In genomic region chr17:1490643-1491405, GRCh38 we compare ENCODE assay signal across 8 cellular contexts. TPM values are rescaled to one million over a fixed set of nuclear protein-coding genes. Genes with fewer than 3 reads are reported as not detected.
DNase-seq lines count a peak whose midpoint lies in the region; ATAC-seq and TF ChIP-seq lines count a peak whose summit lies in the region.

No MANE protein-coding gene starts in this region.

- H3K27ac ChIP-seq in effector memory CD4-positive, alpha-beta T cell (ENCODE audit: insufficient read depth, low read length, poor library complexity, severe bottlenecking): peak overlapping the region; percentile 71

- DNase-seq in GM13976 (ENCODE audit: low spot score) (peak; percentile 93), NCI-H345 (lab: John Stamatoyannopoulos, UW) (peak; percentile 38), mesenteric fat pad (ENCODE audit: low spot score) (peak; percentile 92)
- peak; percentile 55 to 56 for DNase-seq in activated CD4-positive, alpha-beta T cell treated with anti-CD3 and anti-CD28 coated beads, Interleukin-2, amount 50 U/mL, for 4 hours
- DNase-seq in effector memory CD4-positive, alpha-beta T cell: peak; percentile 34 to 48 (median 41)
- DNase-seq in stimulated activated naive CD4-positive, alpha-beta T cell (lab: John Stamatoyannopoulos, UW): peak; percentile 18 to 51 (median 37)

- H3K36me3 ChIP-seq in effector memory CD4-positive, alpha-beta T cell (ENCODE audit: control insufficient read depth, insufficient read depth, low read length): peaks cover 2% of the 10 kb centered on the region

- no peak for TF ChIP-seq CTCF in GM13976 (IDR thresholded peaks at IDR 0.05; ENCODE audit: borderline replicate concordance, control extremely low read depth, extremely low read depth, insufficient read depth, missing control alignments)

- peaks cover 49% of the 10 kb centered on the region for H3K4me1 ChIP-seq in effector memory CD4-positive, alpha-beta T cell (ENCODE audit: control insufficient read depth, insufficient read depth, low read length, poor library complexity, severe bottlenecking)

- peak overlapping the region; percentile 80 for H3K4me3 ChIP-seq in effector memory CD4-positive, alpha-beta T cell (ENCODE audit: insufficient read depth, low read depth, low read length, poor library complexity, severe bottlenecking)

- no peaks in the 10 kb centered on the region for H3K9me3 ChIP-seq in effector memory CD4-positive, alpha-beta T cell (ENCODE audit: control insufficient read depth, low read length)

- H3K27me3 ChIP-seq in effector memory CD4-positive, alpha-beta T cell (replicated peaks; ENCODE audit: control insufficient read depth, insufficient read depth, low read length, poor library complexity, severe bottlenecking): no peaks in the 10 kb centered on the region

- in situ Hi-C loops in GM13976 (cut with MboI; ENCODE audit: low sequenced_read_pairs, unreplicated experiment): no loop called here

- peak; percentile 50 for ATAC-seq in HG02642 (IDR thresholded peaks at IDR 0.05; ENCODE audit: poor library complexity, unreplicated experiment)
- no peak for ATAC-seq in HG03378 (IDR thresholded peaks at IDR 0.05; ENCODE audit: unreplicated experiment)

RNA-seq across cellular contexts. Expression of gene MYO1C, which starts 1.7 kb away (rescaled TPM):
- 552 TPM for total RNA-seq in mesenteric fat pad

RNA-seq across cellular contexts. Expression of gene INPP5K, which starts 25.6 kb away (rescaled TPM):
- total RNA-seq in mesenteric fat pad: 77.6 TPM

RNA-seq across cellular contexts. Expression of gene CRK, which starts 34.8 kb away (rescaled TPM):
- 97.0 TPM for total RNA-seq in mesenteric fat pad

Comparison
In these comparisons a context has a peak if more than half of its experiments do, and no peak if none do; other contexts are left out.
1. DNase-seq: peak in every context shown above with its lines; median percentile 93 in GM13976; 92 in mesenteric fat pad; 56 in activated CD4-positive, alpha-beta T cell treated with anti-CD3 and anti-CD28 coated beads, Interleukin-2, amount 50 U/mL, for 4 hours; 41 in effector memory CD4-positive, alpha-beta T cell; 38 in NCI-H345; 37 in stimulated activated naive CD4-positive, alpha-beta T cell.